ENCODE assay signal across 8 cellular contexts in the genomic region with DNA sequence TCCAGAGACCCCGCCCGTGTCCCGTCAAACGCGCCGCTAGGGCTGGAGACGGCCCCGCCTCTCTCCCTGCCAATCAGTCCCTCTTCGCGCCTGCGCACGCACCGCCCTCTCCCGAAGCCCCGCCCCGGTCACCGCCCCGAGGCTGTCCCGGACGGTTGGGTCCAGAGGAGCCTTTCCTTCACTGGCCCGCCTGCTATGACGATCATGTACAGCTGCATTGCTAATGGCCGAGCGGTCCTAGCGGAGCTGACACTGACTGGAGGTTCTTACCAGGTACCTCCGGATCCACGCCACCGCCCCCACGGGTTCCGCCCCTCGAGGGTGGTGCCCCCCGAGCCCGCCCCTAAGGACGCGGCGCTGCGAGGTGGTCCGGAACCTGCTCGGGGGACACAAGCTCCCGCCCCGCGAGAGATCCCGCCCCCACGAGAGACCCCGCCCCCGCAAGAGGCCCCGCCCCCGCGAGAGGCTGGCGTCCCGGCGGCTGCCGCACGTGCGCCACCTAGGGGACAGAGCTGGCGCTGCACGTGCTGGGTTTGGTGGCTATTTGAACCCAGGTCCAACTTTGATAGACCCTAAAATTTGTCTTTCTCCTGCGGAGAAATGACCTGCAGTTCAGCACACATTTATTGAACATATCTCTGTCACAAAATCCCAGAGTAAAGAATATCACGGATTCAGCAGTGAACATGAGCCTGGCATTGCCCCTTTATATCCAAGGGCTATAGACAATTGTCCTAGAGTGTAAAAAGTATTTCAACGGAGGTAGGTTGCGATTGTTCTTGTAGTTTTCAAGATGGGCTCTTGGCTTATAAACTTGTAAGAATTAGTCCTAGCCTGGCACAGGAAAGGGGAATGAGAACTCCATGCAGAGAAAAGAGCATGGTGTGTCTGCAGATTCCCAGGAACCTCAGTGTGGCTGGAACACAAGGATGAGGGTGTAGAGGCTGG.
DNase-seq lines count a peak whose midpoint lies in the region; ATAC-seq and TF ChIP-seq lines count a peak whose summit lies in the region.

No MANE protein-coding gene starts in this region.

- DNase-seq in DMS 273 treated with DMSO at 0.1 percent for 48 hours (lab: John Stamatoyannopoulos, UW) (peak; percentile 92), OCI-M2 (lab: John Stamatoyannopoulos, UW; ENCODE audit: unreplicated experiment) (peak; percentile 73), erythroblast (lab: John Stamatoyannopoulos, UW) (peak; percentile 98 to 99), mucosa of gallbladder (ENCODE audit: low spot score) (peak; percentile 100)
- DNase-seq in activated T-cell treated with anti-CD3 and anti-CD28 coated beads, Interleukin-2, amount 50 U/mL, for 1 hour = peak; percentile 99
- peak; percentile 99 for DNase-seq in stimulated activated CD8-positive, alpha-beta memory T cell treated with anti-CD3 and anti-CD28 coated beads, Interleukin-4, amount 100 ng/mL, for 24 hours (ENCODE audit: low read depth)

- no peak for TF ChIP-seq EP300 in Ishikawa (IDR thresholded peaks at IDR 0.05; ENCODE audit: borderline replicate concordance)

- no peak for TF ChIP-seq POLR2A in erythroblast (IDR thresholded peaks at IDR 0.05; ENCODE audit: low read length)

- peak; percentile 52; the same call in 1 of the 2 replicates for TF ChIP-seq RAD21 in Ishikawa (IDR thresholded peaks at IDR 0.05; ENCODE audit: low read depth)

- peak; percentile 100 for ATAC-seq in GM21619 (IDR thresholded peaks at IDR 0.05; ENCODE audit: unreplicated experiment)

TF ChIP-seq in Ishikawa, 13 proteins besides CTCF, POLR2A, EP300 and RAD21:
- TF ChIP-seq TEAD4 (IDR thresholded peaks at IDR 0.05) = no peak
- TF ChIP-seq YY1 (IDR thresholded peaks at IDR 0.05; ENCODE audit: low read depth) = no peak
- peak; percentile 46; the same call in 1 of the 2 replicates for TF ChIP-seq EGR1 (IDR thresholded peaks at IDR 0.05)
- TF ChIP-seq ZBTB7A (IDR thresholded peaks at IDR 0.05; ENCODE audit: low read depth) = no peak
- TF ChIP-seq CEBPB (IDR thresholded peaks at IDR 0.05) = no peak
- TF ChIP-seq, protein P1, sequence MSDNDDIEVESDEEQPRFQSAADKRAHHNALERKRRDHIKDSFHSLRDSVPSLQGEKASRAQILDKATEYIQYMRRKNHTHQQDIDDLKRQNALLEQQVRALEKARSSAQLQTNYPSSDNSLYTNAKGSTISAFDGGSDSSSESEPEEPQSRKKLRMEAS (IDR thresholded peaks at IDR 0.05) = peak; percentile 56
- TF ChIP-seq NFIC (IDR thresholded peaks at IDR 0.05) = no peak
- TF ChIP-seq, protein P2, sequence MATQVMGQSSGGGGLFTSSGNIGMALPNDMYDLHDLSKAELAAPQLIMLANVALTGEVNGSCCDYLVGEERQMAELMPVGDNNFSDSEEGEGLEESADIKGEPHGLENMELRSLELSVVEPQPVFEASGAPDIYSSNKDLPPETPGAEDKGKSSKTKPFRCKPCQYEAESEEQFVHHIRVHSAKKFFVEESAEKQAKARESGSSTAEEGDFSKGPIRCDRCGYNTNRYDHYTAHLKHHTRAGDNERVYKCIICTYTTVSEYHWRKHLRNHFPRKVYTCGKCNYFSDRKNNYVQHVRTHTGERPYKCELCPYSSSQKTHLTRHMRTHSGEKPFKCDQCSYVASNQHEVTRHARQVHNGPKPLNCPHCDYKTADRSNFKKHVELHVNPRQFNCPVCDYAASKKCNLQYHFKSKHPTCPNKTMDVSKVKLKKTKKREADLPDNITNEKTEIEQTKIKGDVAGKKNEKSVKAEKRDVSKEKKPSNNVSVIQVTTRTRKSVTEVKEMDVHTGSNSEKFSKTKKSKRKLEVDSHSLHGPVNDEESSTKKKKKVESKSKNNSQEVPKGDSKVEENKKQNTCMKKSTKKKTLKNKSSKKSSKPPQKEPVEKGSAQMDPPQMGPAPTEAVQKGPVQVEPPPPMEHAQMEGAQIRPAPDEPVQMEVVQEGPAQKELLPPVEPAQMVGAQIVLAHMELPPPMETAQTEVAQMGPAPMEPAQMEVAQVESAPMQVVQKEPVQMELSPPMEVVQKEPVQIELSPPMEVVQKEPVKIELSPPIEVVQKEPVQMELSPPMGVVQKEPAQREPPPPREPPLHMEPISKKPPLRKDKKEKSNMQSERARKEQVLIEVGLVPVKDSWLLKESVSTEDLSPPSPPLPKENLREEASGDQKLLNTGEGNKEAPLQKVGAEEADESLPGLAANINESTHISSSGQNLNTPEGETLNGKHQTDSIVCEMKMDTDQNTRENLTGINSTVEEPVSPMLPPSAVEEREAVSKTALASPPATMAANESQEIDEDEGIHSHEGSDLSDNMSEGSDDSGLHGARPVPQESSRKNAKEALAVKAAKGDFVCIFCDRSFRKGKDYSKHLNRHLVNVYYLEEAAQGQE (IDR thresholded peaks at IDR 0.05; ENCODE audit: low read depth) = no peak
- TF ChIP-seq TCF12 (IDR thresholded peaks at IDR 0.05; ENCODE audit: low read depth) = no peak
- TF ChIP-seq FOXM1 (IDR thresholded peaks at IDR 0.05; ENCODE audit: borderline replicate concordance, low read depth) = no peak
- no peak for TF ChIP-seq TAF1 (IDR thresholded peaks at IDR 0.05; ENCODE audit: low read depth)
- TF ChIP-seq CREB1 (IDR thresholded peaks at IDR 0.05; ENCODE audit: low read depth) = peak; percentile 27; the same call in 1 of the 2 replicates
- TF ChIP-seq, protein P3, sequence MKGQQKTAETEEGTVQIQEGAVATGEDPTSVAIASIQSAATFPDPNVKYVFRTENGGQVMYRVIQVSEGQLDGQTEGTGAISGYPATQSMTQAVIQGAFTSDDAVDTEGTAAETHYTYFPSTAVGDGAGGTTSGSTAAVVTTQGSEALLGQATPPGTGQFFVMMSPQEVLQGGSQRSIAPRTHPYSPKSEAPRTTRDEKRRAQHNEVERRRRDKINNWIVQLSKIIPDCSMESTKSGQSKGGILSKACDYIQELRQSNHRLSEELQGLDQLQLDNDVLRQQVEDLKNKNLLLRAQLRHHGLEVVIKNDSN (IDR thresholded peaks at IDR 0.05) = peak; percentile 58; the same call in 1 of the 2 replicates

Comparison
In these comparisons a context has a peak if more than half of its experiments do, and no peak if none do; other contexts are left out.
1. Peak in every context shown above with its lines: DNase-seq and ATAC-seq.